ENCODE assay signal across 2 cellular contexts in the genomic region with DNA sequence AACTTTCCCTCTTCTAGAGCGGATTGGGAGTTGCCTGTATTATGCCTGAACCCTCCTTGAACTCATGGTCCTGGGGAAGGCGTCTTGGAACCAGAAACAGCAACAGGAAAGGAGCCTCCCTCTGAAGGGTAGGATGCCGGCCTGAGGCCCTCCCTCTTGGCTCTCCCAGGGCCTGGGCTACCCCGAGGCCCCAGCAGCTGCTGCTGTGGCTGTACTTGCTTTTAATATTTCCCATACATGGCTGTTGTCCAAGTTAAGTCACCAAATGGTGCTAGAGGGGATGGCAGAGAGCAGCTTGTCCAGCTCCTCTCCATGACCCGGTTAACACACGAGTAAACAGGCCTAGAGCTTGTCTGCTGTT.
A peak's percentile ranks its signal among the peaks of the same experiment; 100 is the strongest.
TF ChIP-seq lines count a peak whose summit lies in the region.

No MANE protein-coding gene starts in this region.

TF ChIP-seq in liver, 16 proteins besides CTCF, POLR2A, EP300 and RAD21:
- TF ChIP-seq HNF4A (conservative IDR thresholded peaks at IDR 0.05) = no peak
- peak; percentile 31 for TF ChIP-seq SP1 (IDR thresholded peaks at IDR 0.05)
- peak; percentile 10 to 34 for TF ChIP-seq RXRA (IDR thresholded peaks at IDR 0.05)
- TF ChIP-seq HNF4G (IDR thresholded peaks at IDR 0.05) = no peak

TF ChIP-seq in HepG2, 621 proteins besides CTCF, POLR2A, EP300 and RAD21:
- TF ChIP-seq POLR2G (IDR thresholded peaks at IDR 0.05; ENCODE audit: low read depth, low read length) (no peak), GATAD1 (CRISPR knock-in tag; IDR thresholded peaks at IDR 0.05) (no peak), ZNF138 (CRISPR knock-in tag; IDR thresholded peaks at IDR 0.05; ENCODE audit: low read depth) (no peak)
- TF ChIP-seq, protein P1, sequence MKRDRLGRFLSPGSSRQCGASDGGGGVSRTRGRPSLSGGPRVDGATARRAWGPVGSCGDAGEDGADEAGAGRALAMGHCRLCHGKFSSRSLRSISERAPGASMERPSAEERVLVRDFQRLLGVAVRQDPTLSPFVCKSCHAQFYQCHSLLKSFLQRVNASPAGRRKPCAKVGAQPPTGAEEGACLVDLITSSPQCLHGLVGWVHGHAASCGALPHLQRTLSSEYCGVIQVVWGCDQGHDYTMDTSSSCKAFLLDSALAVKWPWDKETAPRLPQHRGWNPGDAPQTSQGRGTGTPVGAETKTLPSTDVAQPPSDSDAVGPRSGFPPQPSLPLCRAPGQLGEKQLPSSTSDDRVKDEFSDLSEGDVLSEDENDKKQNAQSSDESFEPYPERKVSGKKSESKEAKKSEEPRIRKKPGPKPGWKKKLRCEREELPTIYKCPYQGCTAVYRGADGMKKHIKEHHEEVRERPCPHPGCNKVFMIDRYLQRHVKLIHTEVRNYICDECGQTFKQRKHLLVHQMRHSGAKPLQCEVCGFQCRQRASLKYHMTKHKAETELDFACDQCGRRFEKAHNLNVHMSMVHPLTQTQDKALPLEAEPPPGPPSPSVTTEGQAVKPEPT (CRISPR knock-in tag; IDR thresholded peaks at IDR 0.05; ENCODE audit: low read depth) = no peak
